Comparison of ENCODE assay signal across 8 cellular contexts in genomic region chr4:47531241-47531953, GRCh38. TPM values are rescaled to one million over a fixed set of nuclear protein-coding genes. Genes with fewer than 3 reads are reported as not detected.
DNase-seq lines count a peak whose midpoint lies in the region; ATAC-seq and TF ChIP-seq lines count a peak whose summit lies in the region.

No MANE protein-coding gene starts in this region.

- TF ChIP-seq CTCF in GM12865 (IDR thresholded peaks at IDR 0.05; ENCODE audit: insufficient read depth, low read depth, low read length, missing control alignments), result no peak
- TF ChIP-seq CTCF in fibroblast of villous mesenchyme (IDR thresholded peaks at IDR 0.05; ENCODE audit: insufficient read depth, low read depth, low read length), result no peak

- H3K4me3 ChIP-seq in GM12865 (ENCODE audit: low read depth, low read length) (no peak overlapping the region), fibroblast of villous mesenchyme (ENCODE audit: low read depth, low read length) (no peak overlapping the region)

- intact Hi-C loops in sciatic nerve (cut with DNase I), result no loop called here

- DNase-seq in GM12865 (ENCODE audit: low read depth), result peak; percentile 90
- DNase-seq in H4 (ENCODE audit: low spot score), result peak; percentile 92
- DNase-seq in Kasumi-1 (lab: John Stamatoyannopoulos, UW), result peak; percentile 98 to 99
- DNase-seq in activated CD8-positive, alpha-beta memory T cell treated with anti-CD3 and anti-CD28 coated beads, Interleukin-2, amount 50 U/mL, for 48 hours, result peak; percentile 57
- peak; percentile 75 for DNase-seq in fibroblast of villous mesenchyme (ENCODE audit: low read depth)
- no peak for DNase-seq in sciatic nerve (ENCODE audit: low spot score)
- no peak for DNase-seq in NCI-H69 (lab: John Stamatoyannopoulos, UW)
- DNase-seq in HT-29 (ENCODE audit: low spot score), result no peak

- peak; percentile 79 for ATAC-seq in sciatic nerve

RNA-seq across cellular contexts. Expression of gene ATP10D, which starts 46.3 kb away (rescaled TPM):
- total RNA-seq in H4 (2014; rRNA removed; shearing (Covaris generic)), result 28.4 and 32.4 TPM in 2 replicates
- total RNA-seq in fibroblast of villous mesenchyme (43.8 and 58.3 TPM in 2 replicates), sciatic nerve (35.9 TPM)
- 0.08 TPM in 1 of 2 replicates, not detected in the other for total RNA-seq in HT-29 (2014; rRNA removed; shearing (Covaris generic))

Comparison
In these comparisons a context has a peak if more than half of its experiments do, and no peak if none do; other contexts are left out.
1. DNase-seq: peak in GM12865 (single experiment), H4 (single experiment), Kasumi-1 (2 of 2), activated CD8-positive, alpha-beta memory T cell treated with anti-CD3 and anti-CD28 coated beads, Interleukin-2, amount 50 U/mL, for 48 hours (single experiment) and fibroblast of villous mesenchyme (single experiment); none in sciatic nerve (single experiment), NCI-H69 (single experiment) and HT-29 (single experiment).
2. RNA of gene ATP10D, which starts 46.3 kb away (total RNA-seq): 43.8 to 58.3 TPM in fibroblast of villous mesenchyme, 35.9 TPM in sciatic nerve (single experiment) and 28.4 to 32.4 TPM in H4; 0.08 TPM in HT-29; every median in the first group is over 10 times any median in the second.